1 cellular context compared by ENCODE assay signal in the genomic region with DNA sequence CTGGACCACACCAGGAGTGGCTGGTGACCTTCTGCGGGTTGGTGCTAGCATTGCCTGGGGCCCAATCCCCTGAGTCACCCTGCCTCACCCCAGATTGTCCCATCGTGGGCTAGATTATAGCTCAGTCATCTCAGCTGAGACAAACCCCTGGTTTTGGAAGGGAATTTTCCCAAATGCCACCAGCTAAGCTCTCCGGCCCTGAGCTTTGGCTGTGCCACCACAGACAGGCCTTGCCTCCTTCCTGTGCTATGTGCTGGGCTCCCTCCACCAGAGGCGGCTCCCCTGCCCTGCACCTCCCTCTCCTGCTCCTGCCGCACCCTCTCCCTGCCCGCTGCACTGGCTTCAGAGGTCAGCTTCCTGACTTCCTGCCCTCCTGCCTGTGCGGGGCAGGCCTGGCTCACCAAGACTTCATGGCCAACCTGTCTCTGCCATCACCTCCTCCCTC.
TF ChIP-seq lines count a peak whose summit lies in the region.

No MANE protein-coding gene starts in this region.

TF ChIP-seq in HCT116, 20 proteins besides CTCF, POLR2A, EP300 and RAD21 (continued from another document):
- TF ChIP-seq, protein P1, sequence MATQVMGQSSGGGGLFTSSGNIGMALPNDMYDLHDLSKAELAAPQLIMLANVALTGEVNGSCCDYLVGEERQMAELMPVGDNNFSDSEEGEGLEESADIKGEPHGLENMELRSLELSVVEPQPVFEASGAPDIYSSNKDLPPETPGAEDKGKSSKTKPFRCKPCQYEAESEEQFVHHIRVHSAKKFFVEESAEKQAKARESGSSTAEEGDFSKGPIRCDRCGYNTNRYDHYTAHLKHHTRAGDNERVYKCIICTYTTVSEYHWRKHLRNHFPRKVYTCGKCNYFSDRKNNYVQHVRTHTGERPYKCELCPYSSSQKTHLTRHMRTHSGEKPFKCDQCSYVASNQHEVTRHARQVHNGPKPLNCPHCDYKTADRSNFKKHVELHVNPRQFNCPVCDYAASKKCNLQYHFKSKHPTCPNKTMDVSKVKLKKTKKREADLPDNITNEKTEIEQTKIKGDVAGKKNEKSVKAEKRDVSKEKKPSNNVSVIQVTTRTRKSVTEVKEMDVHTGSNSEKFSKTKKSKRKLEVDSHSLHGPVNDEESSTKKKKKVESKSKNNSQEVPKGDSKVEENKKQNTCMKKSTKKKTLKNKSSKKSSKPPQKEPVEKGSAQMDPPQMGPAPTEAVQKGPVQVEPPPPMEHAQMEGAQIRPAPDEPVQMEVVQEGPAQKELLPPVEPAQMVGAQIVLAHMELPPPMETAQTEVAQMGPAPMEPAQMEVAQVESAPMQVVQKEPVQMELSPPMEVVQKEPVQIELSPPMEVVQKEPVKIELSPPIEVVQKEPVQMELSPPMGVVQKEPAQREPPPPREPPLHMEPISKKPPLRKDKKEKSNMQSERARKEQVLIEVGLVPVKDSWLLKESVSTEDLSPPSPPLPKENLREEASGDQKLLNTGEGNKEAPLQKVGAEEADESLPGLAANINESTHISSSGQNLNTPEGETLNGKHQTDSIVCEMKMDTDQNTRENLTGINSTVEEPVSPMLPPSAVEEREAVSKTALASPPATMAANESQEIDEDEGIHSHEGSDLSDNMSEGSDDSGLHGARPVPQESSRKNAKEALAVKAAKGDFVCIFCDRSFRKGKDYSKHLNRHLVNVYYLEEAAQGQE (IDR thresholded peaks at IDR 0.05; ENCODE audit: low read depth): no peak
- TF ChIP-seq ZNF274 (IDR thresholded peaks at IDR 0.05; ENCODE audit: low read depth, low read length) (no peak), SP1 (IDR thresholded peaks at IDR 0.05; ENCODE audit: low read depth) (no peak)
- TF ChIP-seq, protein P2, sequence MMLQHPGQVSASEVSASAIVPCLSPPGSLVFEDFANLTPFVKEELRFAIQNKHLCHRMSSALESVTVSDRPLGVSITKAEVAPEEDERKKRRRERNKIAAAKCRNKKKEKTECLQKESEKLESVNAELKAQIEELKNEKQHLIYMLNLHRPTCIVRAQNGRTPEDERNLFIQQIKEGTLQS (IDR thresholded peaks at IDR 0.05): no peak
